In the genomic region with DNA sequence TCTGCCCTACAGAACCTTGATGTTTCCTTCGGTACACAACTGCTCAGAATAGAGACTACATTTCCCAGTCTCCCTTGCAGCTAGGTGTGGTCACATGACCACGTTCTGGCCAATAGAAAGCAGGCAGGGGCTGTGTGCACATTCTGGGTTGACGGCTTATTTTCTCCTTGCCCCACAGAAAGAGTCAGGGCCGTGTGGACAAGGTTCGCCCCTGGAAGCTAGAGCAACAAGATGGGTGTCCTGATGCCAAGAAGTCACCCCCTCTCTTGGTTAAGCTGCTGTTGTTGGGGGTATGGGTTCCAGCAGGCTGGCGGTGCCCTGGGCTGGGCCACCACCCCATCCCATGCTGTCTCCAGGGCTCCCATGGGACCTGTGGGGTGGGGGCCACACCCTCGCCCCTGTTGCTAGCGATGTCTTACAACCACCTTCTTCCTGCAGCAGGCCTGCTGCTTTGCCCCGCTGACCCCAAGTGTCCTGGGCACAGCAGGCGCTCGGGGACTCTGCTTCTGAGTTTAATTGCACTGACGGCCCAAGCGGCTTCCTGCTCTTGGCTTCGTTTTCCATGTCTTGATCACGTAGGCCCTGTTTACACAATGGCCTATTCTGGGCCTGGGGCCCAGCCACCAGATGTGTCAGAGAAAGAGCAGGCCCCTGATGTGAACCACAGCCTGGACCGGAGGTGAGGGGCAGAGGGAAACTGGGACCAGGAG, we compare ENCODE assay signal across 9 cellular contexts. TPM values are rescaled to one million over a fixed set of nuclear protein-coding genes. Genes with fewer than 3 reads are reported as not detected.
A peak's percentile ranks its signal among the peaks of the same experiment; 100 is the strongest.
DNase-seq lines count a peak whose midpoint lies in the region; ATAC-seq and FAIRE-seq lines count a peak whose summit lies in the region.
"Had no signal": no experiment of that assay in that cellular context is flagged by ENCODE, and none has a peak within 500 bp of the region (broad histone marks: within the 10 kb centered on the region; RNA-seq: fewer than 3 reads in every experiment).

No MANE protein-coding gene starts in this region.

- H3K4me1 ChIP-seq in mesodermal cell (ENCODE audit: control insufficient read depth, insufficient read depth, low read length, poor library complexity, severe bottlenecking): peaks cover 11% of the 10 kb centered on the region

- H3K27ac ChIP-seq in mesodermal cell (ENCODE audit: low read depth, low read length, severe bottlenecking): peak overlapping the region; percentile 23

- H3K4me3 Mint-ChIP-seq in stimulated activated naive CD8-positive, alpha-beta T cell treated with anti-CD3 and anti-CD28 coated beads, Interleukin-15, amount 100 ng/mL, for 72 hours: peak overlapping the region; percentile 11 to 12

- H3K4me3 ChIP-seq in mesodermal cell (ENCODE audit: extremely low read depth, insufficient read depth, low read length, poor library complexity, severe bottlenecking): no peak overlapping the region

- WGBS in mesodermal cell (ENCODE audit: insufficient coverage in 2 of 2), 2 experiments: 62 to 75% methylated on average over 10 to 14 of the region's 16 CpGs

- H3K36me3 ChIP-seq in mesodermal cell (ENCODE audit: control insufficient read depth, insufficient read depth, low read length): no peaks in the 10 kb centered on the region

- peaks cover 10% of the 10 kb centered on the region for H3K4me1 Mint-ChIP-seq in stimulated activated naive CD8-positive, alpha-beta T cell treated with anti-CD3 and anti-CD28 coated beads, Interleukin-15, amount 100 ng/mL, for 72 hours

- H3K27ac Mint-ChIP-seq in stimulated activated naive CD8-positive, alpha-beta T cell treated with anti-CD3 and anti-CD28 coated beads, Interleukin-15, amount 100 ng/mL, for 72 hours: no peak overlapping the region

- DNase-seq in NCI-H1417 (lab: John Stamatoyannopoulos, UW) (peak in 2 of 3 experiments; percentile 58 to 67), NCI-H1417 treated with DMSO at 0.1 percent for 48 hours (lab: John Stamatoyannopoulos, UW) (no peak), NCI-H2196 (lab: John Stamatoyannopoulos, UW; ENCODE audit: unreplicated experiment) (peak; percentile 91)
- peak; percentile 71 for DNase-seq in activated CD4-positive, alpha-beta T cell treated with anti-CD3 and anti-CD28 coated beads for 48 hours
- peak; percentile 39 to 61 for DNase-seq in stimulated activated naive CD8-positive, alpha-beta T cell treated with anti-CD3 and anti-CD28 coated beads, Interleukin-15, amount 100 ng/mL, for 72 hours

- peaks cover 10% of the 10 kb centered on the region for H3K27me3 Mint-ChIP-seq in stimulated activated naive CD8-positive, alpha-beta T cell treated with anti-CD3 and anti-CD28 coated beads, Interleukin-15, amount 100 ng/mL, for 72 hours

- ATAC-seq in HG02870 (IDR thresholded peaks at IDR 0.05; ENCODE audit: unreplicated experiment): peak; percentile 65
- peak; percentile 87 for ATAC-seq in stimulated activated naive CD8-positive, alpha-beta T cell treated with anti-CD3 and anti-CD28 coated beads, Interleukin-15, amount 100 ng/mL, for 72 hours

- no peaks in the 10 kb centered on the region for H3K9me3 Mint-ChIP-seq in stimulated activated naive CD8-positive, alpha-beta T cell treated with anti-CD3 and anti-CD28 coated beads, Interleukin-15, amount 100 ng/mL, for 72 hours

- peak; percentile 15 for FAIRE-seq in endometrium (lab: Jason Lieb, UNC)
- FAIRE-seq: A204.1 had no signal

- no peaks in the 10 kb centered on the region for H3K9me3 ChIP-seq in mesodermal cell (ENCODE audit: control insufficient read depth, low read length)

RNA-seq across cellular contexts. Expression of a gene that starts 24.9 kb away (rescaled TPM):
- polyA plus RNA-seq in mesodermal cell (2013, experiment 1 of 2): 29.8 TPM
- polyA plus RNA-seq in mesodermal cell (2013, experiment 2 of 2): 20.0 TPM
